9 cellular contexts compared by ENCODE assay signal in the genomic region with DNA sequence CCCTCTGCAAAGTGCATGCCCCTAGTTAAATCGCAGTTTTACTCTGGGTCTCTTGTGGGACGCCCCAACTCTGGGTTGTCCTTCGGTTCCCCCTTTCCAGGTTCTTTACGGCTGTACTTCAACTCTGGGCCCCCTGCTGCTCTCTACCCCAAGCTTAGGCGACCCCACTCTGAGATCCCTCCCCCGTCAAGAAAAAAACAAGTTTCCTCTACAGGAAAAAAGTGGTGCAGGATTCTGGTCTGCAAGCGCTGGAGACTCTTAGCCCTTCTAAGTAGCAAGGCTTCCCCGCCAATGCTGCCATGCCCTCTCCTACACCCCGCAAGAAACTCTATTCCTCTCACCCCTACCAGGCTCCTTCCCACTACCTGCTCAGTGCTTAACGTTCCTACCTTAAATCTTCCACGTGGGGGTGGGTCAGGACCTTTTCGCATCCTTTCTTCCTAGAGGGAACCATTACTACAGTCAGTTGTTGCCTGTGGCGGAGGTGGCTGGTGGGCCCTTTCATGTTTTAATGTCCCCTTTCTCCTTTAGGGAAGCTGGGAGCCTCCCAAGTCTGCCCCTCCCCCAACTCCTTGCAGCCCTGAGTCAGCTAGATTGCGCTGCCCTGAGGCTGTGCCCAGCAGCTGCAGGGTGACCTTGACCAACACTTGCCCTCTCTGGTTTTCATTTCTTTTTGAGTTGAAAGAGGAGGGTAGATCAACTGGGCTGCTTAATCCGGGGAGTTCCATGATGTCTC. TPM values are rescaled to one million over a fixed set of nuclear protein-coding genes. Genes with fewer than 3 reads are reported as not detected.
DNase-seq lines count a peak whose midpoint lies in the region; ATAC-seq, FAIRE-seq and TF ChIP-seq lines count a peak whose summit lies in the region.
"Had no signal": no experiment of that assay in that cellular context is flagged by ENCODE, and none has a peak within 500 bp of the region (broad histone marks: within the 10 kb centered on the region; RNA-seq: fewer than 3 reads in every experiment).

No MANE protein-coding gene starts in this region.

- H3K4me3 ChIP-seq in endodermal cell (ENCODE audit: low read length) (peak overlapping the region; percentile 81), neuron (ENCODE audit: low read length) (peak overlapping the region; percentile 41), OCI-LY7 (ENCODE audit: low read depth, low read length, poor library complexity, severe bottlenecking) (no peak overlapping the region)

- no peaks in the 10 kb centered on the region for H4K20me1 ChIP-seq in OCI-LY7 (ENCODE audit: insufficient read depth, low read length)

- FAIRE-seq in D721Med (lab: Jason Lieb, UNC) (no peak), GM12892 (lab: Jason Lieb, UNC) (no peak)

- peak; percentile 1 for TF ChIP-seq CTCF in D721Med (IDR thresholded peaks at IDR 0.05; ENCODE audit: insufficient read depth, missing control alignments)
- no peak for TF ChIP-seq CTCF in endodermal cell (conservative IDR thresholded peaks at IDR 0.05)
- no peak for TF ChIP-seq CTCF in GM13977 (IDR thresholded peaks at IDR 0.05; ENCODE audit: extremely low read depth, insufficient read depth, missing control alignments)
- no peak for TF ChIP-seq CTCF in OCI-LY7 (conservative IDR thresholded peaks at IDR 0.05; ENCODE audit: low read length)

- H3K36me3 ChIP-seq in endodermal cell (ENCODE audit: control insufficient read depth, insufficient read depth, low read length) (no peaks in the 10 kb centered on the region), neuron (ENCODE audit: insufficient read depth, low read length) (no peaks in the 10 kb centered on the region), OCI-LY7 (ENCODE audit: insufficient read depth, low read length) (no peaks in the 10 kb centered on the region)

- peaks cover 16% of the 10 kb centered on the region for H3K4me1 Mint-ChIP-seq in endodermal cell

- no peak overlapping the region for H2AFZ ChIP-seq in neuron (ENCODE audit: low read depth, low read length)
- H2AFZ ChIP-seq in OCI-LY7 (ENCODE audit: low read length), result no peak overlapping the region

- no peaks in the 10 kb centered on the region for H3K79me2 ChIP-seq in OCI-LY7 (ENCODE audit: insufficient read depth, low read depth, low read length)

- no peak for ATAC-seq in GM19397 (IDR thresholded peaks at IDR 0.05; ENCODE audit: unreplicated experiment)

- peak overlapping the region; percentile 55 for H3K4me3 Mint-ChIP-seq in endodermal cell

- H3K27ac ChIP-seq in endodermal cell (ENCODE audit: low read depth, low read length) (no peak overlapping the region), OCI-LY7 (ENCODE audit: low read depth, low read length, poor library complexity, severe bottlenecking) (no peak overlapping the region)

- H3K4me2 ChIP-seq in OCI-LY7 (ENCODE audit: low read length), result no peak overlapping the region

- H3K27me3 ChIP-seq in endodermal cell (ENCODE audit: control insufficient read depth, insufficient read depth, low read length, poor library complexity, severe bottlenecking), result peaks cover 62% of the 10 kb centered on the region
- H3K27me3 ChIP-seq in neuron (ENCODE audit: insufficient read depth, low read length), result peaks cover 42% of the 10 kb centered on the region

- no peak overlapping the region for H3K27ac Mint-ChIP-seq in endodermal cell

- intact Hi-C loops in OCI-LY7 (cut with micrococcal nuclease; ENCODE audit: unreplicated experiment), result no loop called here

- DNase-seq in D721Med (ENCODE audit: insufficient read length, low spot score), result no peak
- DNase-seq in OCI-M1 (lab: John Stamatoyannopoulos, UW), result peak; percentile 48
- DNase-seq in endodermal cell, result peak; percentile 87
- no peak for DNase-seq in GM13977 (ENCODE audit: low spot score)
- no peak for DNase-seq in GM12892 (ENCODE audit: insufficient read length)
- DNase-seq in OCI-LY7 (ENCODE audit: low spot score), result no peak
- DNase-seq: NCI-H187 had no signal

- H3K36me3 Mint-ChIP-seq in endodermal cell (ENCODE audit: low read depth), result peaks cover 2% of the 10 kb centered on the region

- in situ Hi-C loops in GM13977 (cut with MboI; ENCODE audit: low pct_unique_long_range_greater_than_20kb, low sequenced_read_pairs, unreplicated experiment), result no loop called here

- H3K9me3 Mint-ChIP-seq in endodermal cell, result peaks cover 9% of the 10 kb centered on the region

- 4 to 15% methylated on average over 10 to 15 of the region's 15 CpGs for WGBS in endodermal cell (ENCODE audit: insufficient coverage in 1 of 2, insufficient read length in 1 of 2), 2 experiments

- CTCF ChIA-PET in OCI-LY7 (lab: Charles Lee; ENCODE audit: unreplicated experiment), result no interaction called here

- no TSS peak for BruUV-seq in OCI-LY7 (replicated peaks; lab: Mats Ljungman, UMichigan)

- H3K27me3 Mint-ChIP-seq in endodermal cell (ENCODE audit: insufficient read depth), result peaks cover 60% of the 10 kb centered on the region

- H3K4me1 ChIP-seq in endodermal cell (ENCODE audit: control insufficient read depth, insufficient read depth, low read length), result no peaks in the 10 kb centered on the region
- H3K4me1 ChIP-seq in neuron (ENCODE audit: insufficient read depth, low read length), result peaks cover 28% of the 10 kb centered on the region
- peaks cover 3% of the 10 kb centered on the region for H3K4me1 ChIP-seq in OCI-LY7 (ENCODE audit: insufficient read depth, low read length, poor library complexity, severe bottlenecking)

- H3K9me2 ChIP-seq in OCI-LY7 (ENCODE audit: insufficient read depth, low read length), result no peaks in the 10 kb centered on the region

- TF ChIP-seq POLR2A in GM12892 (IDR thresholded peaks at IDR 0.05; ENCODE audit: low read depth, low read length), result no peak

- H3K9me3 ChIP-seq in endodermal cell (ENCODE audit: control insufficient read depth, low read length) (no peaks in the 10 kb centered on the region), neuron (ENCODE audit: low read length) (peaks cover 5% of the 10 kb centered on the region), OCI-LY7 (ENCODE audit: low read length) (no peaks in the 10 kb centered on the region)

- peak overlapping the region; percentile 47 for H3K9ac ChIP-seq in endodermal cell (ENCODE audit: extremely low read depth, low read length, poor library complexity, severe bottlenecking)

- POLR2A ChIA-PET in OCI-LY7 (lab: Charles Lee), result interaction anchor here (0.5 kb wide), 1 partner anchor 20 kb away, joined by 4 read pairs; no protein-coding TSS in a partner anchor

RNA-seq across cellular contexts. Expression of gene NEFH, which starts 1.4 kb away (rescaled TPM):
- total RNA-seq in endodermal cell (1 to 10 TPM in 1 of 2 donors, under 1 TPM in 1; 0.92 to 1.7 TPM), OCI-LY7 (2022) (not detected in 2 replicates)
- polyA plus RNA-seq in endodermal cell (2013, experiment 1 of 2), result 1.8 TPM
- 1.9 TPM for polyA plus RNA-seq in endodermal cell (2013, experiment 2 of 2)
- polyA plus RNA-seq in GM12892 (2012; ENCODE audit: missing spikeins), result 1.9 TPM
- not detected in 2 replicates for total RNA-seq in OCI-LY7 (2014; rRNA removed; shearing (Covaris generic))

RNA-seq across cellular contexts. Expression of gene RFPL1, which starts 43.0 kb away (rescaled TPM):
- total RNA-seq in endodermal cell (not detected), OCI-LY7 (2022) (not detected in 2 replicates)
- polyA plus RNA-seq in endodermal cell (2013, experiment 1 of 2), result not detected
- polyA plus RNA-seq in endodermal cell (2013, experiment 2 of 2), result not detected
- not detected for polyA plus RNA-seq in GM12892 (2012; ENCODE audit: missing spikeins)
- not detected in 2 replicates for total RNA-seq in OCI-LY7 (2014; rRNA removed; shearing (Covaris generic))

Comparison
In these comparisons a context has a peak if more than half of its experiments do, and no peak if none do; other contexts are left out.
1. DNase-seq: peak in OCI-M1 (single experiment) and endodermal cell (single experiment); none in D721Med (single experiment), GM13977 (single experiment), GM12892 (single experiment) and OCI-LY7 (single experiment).